11 cellular contexts compared by ENCODE assay signal in the genomic region with DNA sequence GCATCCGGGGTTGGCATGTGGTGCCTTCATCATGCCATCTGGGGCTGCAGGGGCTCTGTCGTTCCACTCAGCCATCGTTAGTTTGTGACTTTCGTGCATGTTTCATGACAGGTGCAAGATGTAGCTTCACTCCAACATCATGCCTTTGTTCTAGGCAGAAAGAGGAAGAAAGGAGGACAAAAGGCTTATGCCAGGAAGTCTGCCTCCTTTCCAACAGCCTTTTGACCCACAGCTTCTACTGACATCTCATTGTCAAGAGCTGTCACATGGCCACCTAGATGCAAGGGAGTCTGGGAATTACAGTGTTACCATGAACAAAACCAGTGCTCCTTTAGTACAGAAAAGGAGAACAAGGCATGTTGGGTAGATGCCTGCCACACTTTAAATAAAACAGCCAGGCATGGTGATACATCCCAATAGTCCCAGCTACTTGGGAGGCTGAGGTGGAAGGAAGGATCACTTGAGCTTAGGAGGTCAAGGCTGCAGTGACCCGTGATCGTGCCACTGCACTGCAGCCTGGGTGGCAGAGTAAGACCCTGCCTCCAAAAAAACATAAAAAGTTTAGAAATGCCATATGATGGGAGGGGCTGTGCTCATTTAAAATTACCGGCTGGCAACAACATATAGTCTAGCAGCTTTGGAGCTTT. TPM values are rescaled to one million over a fixed set of nuclear protein-coding genes. Genes with fewer than 3 reads are reported as not detected.
DNase-seq lines count a peak whose midpoint lies in the region; ATAC-seq and TF ChIP-seq lines count a peak whose summit lies in the region.
"Had no signal": no experiment of that assay in that cellular context is flagged by ENCODE, and none has a peak within 500 bp of the region (broad histone marks: within the 10 kb centered on the region; RNA-seq: fewer than 3 reads in every experiment).

No MANE protein-coding gene starts in this region.

- DNase-seq in DMS53 treated with DMSO at 0.1 percent for 48 hours (lab: John Stamatoyannopoulos, UW; ENCODE audit: unreplicated experiment): peak; percentile 46
- DNase-seq in NCI-H345 (lab: John Stamatoyannopoulos, UW): peak; percentile 65
- no peak for DNase-seq in foreskin melanocyte
- DNase-seq in activated CD4-positive, alpha-beta memory T cell treated with anti-CD3 and anti-CD28 coated beads, Interleukin-2, amount 10 ng/mL, durations not matched to agents 7 days and 5 days: no peak
- DNase-seq: activated CD8-positive, alpha-beta memory T cell treated with anti-CD3 and anti-CD28 coated beads, Interleukin-2, amount 50 U/mL, for 48 hours; mesendoderm had no signal

- POLR2A ChIA-PET in activated CD4-positive, alpha-beta memory T cell treated with anti-CD3 and anti-CD28 coated beads, Interleukin-2, amount 10 ng/mL, durations not matched to agents 7 days and 5 days (lab: Charles Lee): interaction anchor here (1.2 to 2.2 kb wide), 2 partner anchors 10 to 28 kb away, joined by 3 to 11 read pairs; no protein-coding TSS in a partner anchor

- peaks cover 33% of the 10 kb centered on the region for H3K4me1 Mint-ChIP-seq in brain
- H3K4me1 Mint-ChIP-seq in activated CD4-positive, alpha-beta memory T cell treated with anti-CD3 and anti-CD28 coated beads, Interleukin-2, amount 10 ng/mL, durations not matched to agents 7 days and 5 days: peaks cover 18% of the 10 kb centered on the region

- CTCF ChIA-PET in activated CD4-positive, alpha-beta memory T cell treated with anti-CD3 and anti-CD28 coated beads, Interleukin-2, amount 10 ng/mL, durations not matched to agents 7 days and 5 days (lab: Charles Lee): interaction anchor here (1.0 to 2.4 kb wide), 5 partner anchors 9 to 467 kb away, joined by 3 to 18 read pairs (median 4); no protein-coding TSS in a partner anchor

- H3K36me3 Mint-ChIP-seq in brain: peaks cover 47% of the 10 kb centered on the region
- H3K36me3 Mint-ChIP-seq in activated CD4-positive, alpha-beta memory T cell treated with anti-CD3 and anti-CD28 coated beads, Interleukin-2, amount 10 ng/mL, durations not matched to agents 7 days and 5 days (ENCODE audit: low read depth): peaks cover 28% of the 10 kb centered on the region

- no peaks in the 10 kb centered on the region for H3K27me3 Mint-ChIP-seq in brain
- no peaks in the 10 kb centered on the region for H3K27me3 Mint-ChIP-seq in activated CD4-positive, alpha-beta memory T cell treated with anti-CD3 and anti-CD28 coated beads, Interleukin-2, amount 10 ng/mL, durations not matched to agents 7 days and 5 days

- no peak for ATAC-seq in GM19467 (IDR thresholded peaks at IDR 0.05; ENCODE audit: unreplicated experiment)
- ATAC-seq in HG03442 (IDR thresholded peaks at IDR 0.05; ENCODE audit: unreplicated experiment): no peak
- ATAC-seq: stimulated activated effector memory CD8-positive, alpha-beta T cell treated with anti-CD3 and anti-CD28 coated beads, Interleukin-12 subunit alpha, Interleukin-12 subunit beta, amount 100 ng/mL, for 72 hours had no signal

- peak overlapping the region; percentile 49 to 95 (median 85) for H3K27ac Mint-ChIP-seq in brain
- H3K27ac Mint-ChIP-seq in activated CD4-positive, alpha-beta memory T cell treated with anti-CD3 and anti-CD28 coated beads, Interleukin-2, amount 10 ng/mL, durations not matched to agents 7 days and 5 days: no peak overlapping the region
- H3K27ac Mint-ChIP-seq: stimulated activated effector memory CD8-positive, alpha-beta T cell treated with anti-CD3 and anti-CD28 coated beads, Interleukin-12 subunit alpha, Interleukin-12 subunit beta, amount 100 ng/mL, for 72 hours had no signal

- H3K4me3 Mint-ChIP-seq in brain: peak overlapping the region in 4 of 5 experiments; percentile 54 to 77 (median 66)
- H3K4me3 Mint-ChIP-seq in activated CD4-positive, alpha-beta memory T cell treated with anti-CD3 and anti-CD28 coated beads, Interleukin-2, amount 10 ng/mL, durations not matched to agents 7 days and 5 days: no peak overlapping the region
- H3K4me3 Mint-ChIP-seq: stimulated activated effector memory CD8-positive, alpha-beta T cell treated with anti-CD3 and anti-CD28 coated beads, Interleukin-12 subunit alpha, Interleukin-12 subunit beta, amount 100 ng/mL, for 72 hours had no signal

- H3K27ac ChIP-seq in 22Rv1: peak overlapping the region; percentile 42

- TF ChIP-seq CTCF in 22Rv1 (IDR thresholded peaks at IDR 0.05) (no peak), brain (conservative IDR thresholded peaks at IDR 0.05) (no peak)

- peaks cover 0 to 4% (median 0%) of the 10 kb centered on the region in 5 experiments for H3K9me3 Mint-ChIP-seq in brain
- no peaks in the 10 kb centered on the region for H3K9me3 Mint-ChIP-seq in activated CD4-positive, alpha-beta memory T cell treated with anti-CD3 and anti-CD28 coated beads, Interleukin-2, amount 10 ng/mL, durations not matched to agents 7 days and 5 days
- H3K9me3 Mint-ChIP-seq: stimulated activated effector memory CD8-positive, alpha-beta T cell treated with anti-CD3 and anti-CD28 coated beads, Interleukin-12 subunit alpha, Interleukin-12 subunit beta, amount 100 ng/mL, for 72 hours had no signal

RNA-seq across cellular contexts. Expression of a gene that starts 7.3 kb away (rescaled TPM):
- 24.2 TPM for polyA plus RNA-seq in brain (ENCODE audit: insufficient read depth, low read depth, low replicate concordance)
- total RNA-seq in activated CD4-positive, alpha-beta memory T cell treated with anti-CD3 and anti-CD28 coated beads, Interleukin-2, amount 10 ng/mL, durations not matched to agents 7 days and 5 days: 10 to 100 TPM; 23.1 to 24.9 TPM

RNA-seq across cellular contexts. Expression of a gene that starts 29.0 kb away (rescaled TPM):
- polyA plus RNA-seq in brain (ENCODE audit: insufficient read depth, low read depth, low replicate concordance): 9.6 TPM
- 10 to 100 TPM; 27.3 to 29.0 TPM for total RNA-seq in activated CD4-positive, alpha-beta memory T cell treated with anti-CD3 and anti-CD28 coated beads, Interleukin-2, amount 10 ng/mL, durations not matched to agents 7 days and 5 days

Comparison
In these comparisons a context has a peak if more than half of its experiments do, and no peak if none do; other contexts are left out.
1. DNase-seq: peak in DMS53 treated with DMSO at 0.1 percent for 48 hours (single experiment) and NCI-H345 (single experiment); none in foreskin melanocyte (single experiment) and activated CD4-positive, alpha-beta memory T cell treated with anti-CD3 and anti-CD28 coated beads, Interleukin-2, amount 10 ng/mL, durations not matched to agents 7 days and 5 days (single experiment).